Comparison of ENCODE assay signal across 8 cellular contexts in the genomic region with DNA sequence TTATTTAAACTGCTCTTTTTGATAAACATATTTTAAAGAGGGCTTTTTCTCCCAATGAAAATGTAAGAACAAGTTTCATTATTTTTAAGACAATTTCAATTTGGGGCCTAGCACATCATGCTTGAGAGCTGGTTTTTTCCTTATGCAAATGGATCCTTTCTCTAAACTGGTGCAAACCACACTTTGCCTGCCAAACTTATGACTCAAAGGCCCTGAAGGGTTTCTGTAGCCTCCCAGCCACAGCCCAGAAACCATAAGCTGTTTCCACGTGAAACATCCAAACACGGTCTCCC. TPM values are rescaled to one million over a fixed set of nuclear protein-coding genes. Genes with fewer than 3 reads are reported as not detected.
DNase-seq lines count a peak whose midpoint lies in the region; ATAC-seq and TF ChIP-seq lines count a peak whose summit lies in the region.

No MANE protein-coding gene starts in this region.

- TF ChIP-seq CTCF in liver (IDR thresholded peaks at IDR 0.05; ENCODE audit: low read depth, low read length, missing input control) (peak; percentile 10), tibial artery (IDR thresholded peaks at IDR 0.05) (no peak)

- H3K36me3 ChIP-seq in adipocyte (ENCODE audit: control insufficient read depth, insufficient read depth, low read length, severe bottlenecking) (no peaks in the 10 kb centered on the region), liver (ENCODE audit: control insufficient read depth in 4 of 4, insufficient read depth in 3 of 4, low read depth in 1 of 4, low read length in 3 of 4) (no peaks in the 10 kb centered on the region), tibial artery (no peaks in the 10 kb centered on the region)

- no peaks in the 10 kb centered on the region for H3K9me3 ChIP-seq in adipocyte (ENCODE audit: control insufficient read depth, low read length)
- H3K9me3 ChIP-seq in liver (ENCODE audit: control insufficient read depth in 4 of 4, low read length in 3 of 4) = no peaks in the 10 kb centered on the region
- no peaks in the 10 kb centered on the region for H3K9me3 ChIP-seq in tibial artery

- peak overlapping the region; percentile 84 to 98 for H3K4me3 Mint-ChIP-seq in activated T-cell treated with anti-CD3 and anti-CD28 coated beads, Interleukin-2, amount 50 U/mL, for 72 hours

- H3K27ac Mint-ChIP-seq in activated T-cell treated with anti-CD3 and anti-CD28 coated beads, Interleukin-2, amount 50 U/mL, for 72 hours = peak overlapping the region; percentile 26

- ATAC-seq in activated T-cell treated with anti-CD3 and anti-CD28 coated beads, Interleukin-2, amount 50 U/mL, for 72 hours (replicated peaks in 1 of 2) = no peak
- ATAC-seq in GM18861 (IDR thresholded peaks at IDR 0.05; ENCODE audit: unreplicated experiment) = no peak

- TF ChIP-seq RAD21 in liver (IDR thresholded peaks at IDR 0.05) = no peak

- H3K9ac ChIP-seq in adipocyte (ENCODE audit: low read length) (peak overlapping the region; percentile 56), liver (ENCODE audit: low read depth in 1 of 2, low read length in 2 of 2) (peak overlapping the region in 1 of 2 donors; percentile 47)

- H3K4me3 ChIP-seq in adipocyte (ENCODE audit: low read length) (peak overlapping the region; percentile 65), liver (ENCODE audit: low read depth in 1 of 3, low read length in 3 of 3) (peak overlapping the region; percentile 45 to 57 (median 45)), tibial artery (peak overlapping the region; percentile 79 to 94)

- H3K27me3 ChIP-seq in adipocyte (replicated peaks; ENCODE audit: control insufficient read depth, insufficient read depth, low read length) (no peaks in the 10 kb centered on the region), liver (ENCODE audit: control insufficient read depth in 4 of 4, insufficient read depth in 4 of 4, low read length in 3 of 4) (no peaks in the 10 kb centered on the region), tibial artery (no peaks in the 10 kb centered on the region)

- peak overlapping the region in 1 of 2 donors; percentile 46 for H3K27ac ChIP-seq in liver (ENCODE audit: low read depth in 1 of 2, low read length in 2 of 2)
- peak overlapping the region; percentile 76 to 79 for H3K27ac ChIP-seq in tibial artery

- H3K4me1 ChIP-seq in adipocyte (ENCODE audit: control insufficient read depth, insufficient read depth, low read length) (peaks cover 18% of the 10 kb centered on the region), liver (ENCODE audit: control insufficient read depth in 4 of 4, insufficient read depth in 4 of 4, low read length in 3 of 4) (peaks cover 0 to 8% (median 6%) of the 10 kb centered on the region in 4 donors), tibial artery (peaks cover 0 to 17% (median 11%) of the 10 kb centered on the region in 4 donors)

- H3K27me3 Mint-ChIP-seq in activated T-cell treated with anti-CD3 and anti-CD28 coated beads, Interleukin-2, amount 50 U/mL, for 72 hours (ENCODE audit: low read depth) = no peaks in the 10 kb centered on the region

- H3K36me3 Mint-ChIP-seq in activated T-cell treated with anti-CD3 and anti-CD28 coated beads, Interleukin-2, amount 50 U/mL, for 72 hours (ENCODE audit: insufficient read depth in 2 of 2) = peaks cover 1 to 2% of the 10 kb centered on the region in 2 donors

- H3K4me1 Mint-ChIP-seq in activated T-cell treated with anti-CD3 and anti-CD28 coated beads, Interleukin-2, amount 50 U/mL, for 72 hours (ENCODE audit: low read depth) = peaks cover 31% of the 10 kb centered on the region

- intact Hi-C loops in tibial artery (cut with DNase I; ENCODE audit: low total_unique reads) = no loop called here

- no peak for DNase-seq in activated T-cell treated with anti-CD3 and anti-CD28 coated beads, Interleukin-2, amount 50 U/mL, for 72 hours
- DNase-seq in activated T-cell treated with anti-CD3 and anti-CD28 coated beads for 4 hours (no peak), adipocyte (ENCODE audit: low read depth) (no peak), tibial artery (no peak), activated gamma-delta T cell (lab: John Stamatoyannopoulos, UW) (no peak), GOT3 (lab: John Stamatoyannopoulos, UW) (no peak)

- WGBS in liver = 1% methylated on average over 2 of the region's 2 CpGs

- H3K9me3 Mint-ChIP-seq in activated T-cell treated with anti-CD3 and anti-CD28 coated beads, Interleukin-2, amount 50 U/mL, for 72 hours = no peaks in the 10 kb centered on the region

TF ChIP-seq in liver, 16 proteins besides CTCF, POLR2A, EP300 and RAD21:
- TF ChIP-seq YY1 (IDR thresholded peaks at IDR 0.05) (no peak), NR2F2 (IDR thresholded peaks at IDR 0.05) (no peak), RXRA (IDR thresholded peaks at IDR 0.05) (no peak), FOXA2 (IDR thresholded peaks at IDR 0.05) (no peak), HNF4A (conservative IDR thresholded peaks at IDR 0.05) (no peak), HNF4G (IDR thresholded peaks at IDR 0.05) (no peak), EGR1 (IDR thresholded peaks at IDR 0.05; ENCODE audit: low read depth in 2 of 2) (no peak), JUND (IDR thresholded peaks at IDR 0.05) (no peak), FOXA1 (IDR thresholded peaks at IDR 0.05) (no peak)
- TF ChIP-seq, protein P1, sequence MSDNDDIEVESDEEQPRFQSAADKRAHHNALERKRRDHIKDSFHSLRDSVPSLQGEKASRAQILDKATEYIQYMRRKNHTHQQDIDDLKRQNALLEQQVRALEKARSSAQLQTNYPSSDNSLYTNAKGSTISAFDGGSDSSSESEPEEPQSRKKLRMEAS (IDR thresholded peaks at IDR 0.05) = no peak
- TF ChIP-seq, protein P2, sequence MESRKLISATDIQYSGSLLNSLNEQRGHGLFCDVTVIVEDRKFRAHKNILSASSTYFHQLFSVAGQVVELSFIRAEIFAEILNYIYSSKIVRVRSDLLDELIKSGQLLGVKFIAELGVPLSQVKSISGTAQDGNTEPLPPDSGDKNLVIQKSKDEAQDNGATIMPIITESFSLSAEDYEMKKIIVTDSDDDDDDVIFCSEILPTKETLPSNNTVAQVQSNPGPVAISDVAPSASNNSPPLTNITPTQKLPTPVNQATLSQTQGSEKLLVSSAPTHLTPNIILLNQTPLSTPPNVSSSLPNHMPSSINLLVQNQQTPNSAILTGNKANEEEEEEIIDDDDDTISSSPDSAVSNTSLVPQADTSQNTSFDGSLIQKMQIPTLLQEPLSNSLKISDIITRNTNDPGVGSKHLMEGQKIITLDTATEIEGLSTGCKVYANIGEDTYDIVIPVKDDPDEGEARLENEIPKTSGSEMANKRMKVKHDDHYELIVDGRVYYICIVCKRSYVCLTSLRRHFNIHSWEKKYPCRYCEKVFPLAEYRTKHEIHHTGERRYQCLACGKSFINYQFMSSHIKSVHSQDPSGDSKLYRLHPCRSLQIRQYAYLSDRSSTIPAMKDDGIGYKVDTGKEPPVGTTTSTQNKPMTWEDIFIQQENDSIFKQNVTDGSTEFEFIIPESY (IDR thresholded peaks at IDR 0.05) = no peak
- TF ChIP-seq, protein P3, sequence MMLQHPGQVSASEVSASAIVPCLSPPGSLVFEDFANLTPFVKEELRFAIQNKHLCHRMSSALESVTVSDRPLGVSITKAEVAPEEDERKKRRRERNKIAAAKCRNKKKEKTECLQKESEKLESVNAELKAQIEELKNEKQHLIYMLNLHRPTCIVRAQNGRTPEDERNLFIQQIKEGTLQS (IDR thresholded peaks at IDR 0.05) = no peak
- TF ChIP-seq, protein P4, sequence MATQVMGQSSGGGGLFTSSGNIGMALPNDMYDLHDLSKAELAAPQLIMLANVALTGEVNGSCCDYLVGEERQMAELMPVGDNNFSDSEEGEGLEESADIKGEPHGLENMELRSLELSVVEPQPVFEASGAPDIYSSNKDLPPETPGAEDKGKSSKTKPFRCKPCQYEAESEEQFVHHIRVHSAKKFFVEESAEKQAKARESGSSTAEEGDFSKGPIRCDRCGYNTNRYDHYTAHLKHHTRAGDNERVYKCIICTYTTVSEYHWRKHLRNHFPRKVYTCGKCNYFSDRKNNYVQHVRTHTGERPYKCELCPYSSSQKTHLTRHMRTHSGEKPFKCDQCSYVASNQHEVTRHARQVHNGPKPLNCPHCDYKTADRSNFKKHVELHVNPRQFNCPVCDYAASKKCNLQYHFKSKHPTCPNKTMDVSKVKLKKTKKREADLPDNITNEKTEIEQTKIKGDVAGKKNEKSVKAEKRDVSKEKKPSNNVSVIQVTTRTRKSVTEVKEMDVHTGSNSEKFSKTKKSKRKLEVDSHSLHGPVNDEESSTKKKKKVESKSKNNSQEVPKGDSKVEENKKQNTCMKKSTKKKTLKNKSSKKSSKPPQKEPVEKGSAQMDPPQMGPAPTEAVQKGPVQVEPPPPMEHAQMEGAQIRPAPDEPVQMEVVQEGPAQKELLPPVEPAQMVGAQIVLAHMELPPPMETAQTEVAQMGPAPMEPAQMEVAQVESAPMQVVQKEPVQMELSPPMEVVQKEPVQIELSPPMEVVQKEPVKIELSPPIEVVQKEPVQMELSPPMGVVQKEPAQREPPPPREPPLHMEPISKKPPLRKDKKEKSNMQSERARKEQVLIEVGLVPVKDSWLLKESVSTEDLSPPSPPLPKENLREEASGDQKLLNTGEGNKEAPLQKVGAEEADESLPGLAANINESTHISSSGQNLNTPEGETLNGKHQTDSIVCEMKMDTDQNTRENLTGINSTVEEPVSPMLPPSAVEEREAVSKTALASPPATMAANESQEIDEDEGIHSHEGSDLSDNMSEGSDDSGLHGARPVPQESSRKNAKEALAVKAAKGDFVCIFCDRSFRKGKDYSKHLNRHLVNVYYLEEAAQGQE (IDR thresholded peaks at IDR 0.05) = no peak

RNA-seq across cellular contexts. Expression of a gene that starts 0.5 kb away (rescaled TPM):
- 10 to 100 TPM; 15.1 to 20.0 TPM for total RNA-seq in activated T-cell treated with anti-CD3 and anti-CD28 coated beads, Interleukin-2, amount 50 U/mL, for 72 hours
- 1 to 10 TPM; 7.8 to 7.9 TPM for total RNA-seq in liver
- 1 to 10 TPM; 2.2 to 4.7 TPM for polyA plus RNA-seq in liver
